32 cellular contexts compared by ENCODE assay signal in the genomic region with DNA sequence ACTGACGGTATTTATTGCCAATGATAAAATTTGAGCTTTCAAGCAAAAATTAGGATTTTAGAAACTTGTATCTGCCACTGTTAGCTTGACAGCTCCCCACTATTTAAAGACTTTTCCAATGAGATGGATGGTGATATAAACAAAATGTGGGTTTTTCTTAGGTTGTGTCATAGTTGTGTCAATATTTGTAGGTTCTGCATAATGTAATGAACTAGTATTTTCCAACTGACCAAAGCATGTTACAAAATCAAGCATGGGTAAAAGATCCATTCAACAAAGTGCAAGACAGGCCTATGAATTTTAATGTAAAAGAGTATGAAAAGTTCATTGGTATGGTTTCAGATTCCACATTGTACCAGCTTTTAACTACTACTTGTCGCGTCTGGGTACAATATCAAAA.
"Had no signal": no experiment of that assay in that cellular context is flagged by ENCODE, and none has a peak within 500 bp of the region (broad histone marks: within the 10 kb centered on the region; RNA-seq: fewer than 3 reads in every experiment).

No MANE protein-coding gene starts in this region.

- H3K4me1 ChIP-seq: adrenal gland, body of pancreas, foreskin keratinocyte, gastrocnemius medialis, heart left ventricle had no signal

- H3K27me3 ChIP-seq: adrenal gland, esophagus muscularis mucosa, foreskin keratinocyte, gastrocnemius medialis had no signal

- DNase-seq: activated B cell treated with CpG ODN at 0.5 μM for 24 hours; activated CD4-positive, alpha-beta T cell treated with anti-CD3 and anti-CD28 coated beads for 48 hours; activated CD4-positive, alpha-beta T cell treated with anti-CD3 and anti-CD28 coated beads, Interleukin-2, amount 50 U/mL, for 1 hour; activated CD4-positive, alpha-beta T cell treated with anti-CD3 and anti-CD28 coated beads, Interleukin-2, amount 50 U/mL, for 48 hours; activated CD8-positive, alpha-beta memory T cell treated with anti-CD3 and anti-CD28 coated beads, Interleukin-2, amount 10 ng/mL, durations not matched to agents 7 days and 5 days; activated CD8-positive, alpha-beta memory T cell treated with anti-CD3 and anti-CD28 coated beads, Interleukin-2, amount 50 U/mL, for 4 hours; activated CD8-positive, alpha-beta T cell treated with anti-CD3 and anti-CD28 coated beads for 36 hours; activated effector memory CD4-positive, alpha-beta T cell treated with anti-CD3 and anti-CD28 coated beads, Interleukin-2, amount 50 U/mL, for 16 hours; activated naive CD4-positive, alpha-beta T cell treated with anti-CD3 and anti-CD28 coated beads for 36 hours; activated naive CD8-positive, alpha-beta T cell treated with anti-CD3 and anti-CD28 coated beads for 36 hours; activated naive CD8-positive, alpha-beta T cell treated with anti-CD3 and anti-CD28 coated beads, Interleukin-2, amount 50 U/mL, for 24 hours; activated T-cell treated with anti-CD3 and anti-CD28 coated beads, Interleukin-2, amount 50 U/mL, for 1 hour; activated T-cell treated with anti-CD3 and anti-CD28 coated beads, Interleukin-2, amount 50 U/mL, for 48 hours; adrenal gland; amygdala; aorta; body of pancreas; caudate nucleus; cortex of kidney; dermis blood vessel endothelial cell; effector CD4-positive, alpha-beta T cell; effector memory CD8-positive, alpha-beta T cell; erythroblast; foreskin keratinocyte; gastrocnemius medialis; glutamatergic neuron; heart left ventricle; T-helper 17 cell; T1000; WERI-Rb-1 had no signal

- ATAC-seq: activated CD4-positive, CD25-positive, alpha-beta regulatory T cell treated with anti-CD3 and anti-CD28 coated beads, Interleukin-2, amount 50 U/mL, for 24 hours; activated CD8-positive, alpha-beta memory T cell treated with anti-CD3 and anti-CD28 coated beads, Interleukin-2, amount 10 ng/mL, durations not matched to agents 7 days and 5 days; activated CD8-positive, alpha-beta T cell treated with anti-CD3 and anti-CD28 coated beads for 36 hours; activated naive CD8-positive, alpha-beta T cell treated with anti-CD3 and anti-CD28 coated beads, Interleukin-2, amount 50 U/mL, for 24 hours; body of pancreas; effector memory CD8-positive, alpha-beta T cell; foreskin keratinocyte; gastrocnemius medialis; heart left ventricle; T-helper 17 cell had no signal

- H3K36me3 ChIP-seq: adrenal gland, esophagus muscularis mucosa, gastrocnemius medialis, heart left ventricle, WERI-Rb-1 had no signal

- H3K27ac ChIP-seq: adrenal gland, body of pancreas, esophagus muscularis mucosa, foreskin keratinocyte, gastrocnemius medialis, heart left ventricle, WERI-Rb-1 had no signal

- H3K9me3 ChIP-seq: adrenal gland, body of pancreas, esophagus muscularis mucosa, gastrocnemius medialis, heart left ventricle had no signal

- H3K4me3 ChIP-seq: adrenal gland, body of pancreas, esophagus muscularis mucosa, gastrocnemius medialis, heart left ventricle had no signal
